Comparison of ENCODE assay signal across 8 cellular contexts in genomic region chr20:59005523-59006166, GRCh38. TPM values are rescaled to one million over a fixed set of nuclear protein-coding genes. Genes with fewer than 3 reads are reported as not detected.
DNase-seq lines count a peak whose midpoint lies in the region; ATAC-seq, FAIRE-seq and TF ChIP-seq lines count a peak whose summit lies in the region.

No MANE protein-coding gene starts in this region.

- peak overlapping the region; percentile 90 for H3K4me2 ChIP-seq in HepG2 (ENCODE audit: low read depth, low read length)

- TF ChIP-seq RAD21 in HepG2 (CRISPR knock-in tag; IDR thresholded peaks at IDR 0.05) = no peak

- CTCF ChIA-PET in HepG2 (lab: Yijun Ruan, JAX; ENCODE audit: low intra/inter-chr PET ratio, low total read pairs) = no interaction called here

- no peak overlapping the region for H2AFZ ChIP-seq in HepG2 (ENCODE audit: low read length)

- no peaks in the 10 kb centered on the region for H3K79me2 ChIP-seq in HepG2 (ENCODE audit: insufficient read depth, low read length)

- H3K4me3 ChIP-seq in HepG2 (replicated peaks in 1 of 3; ENCODE audit: insufficient read depth in 1 of 3, low read depth in 2 of 3, low read length in 3 of 3) (peak overlapping the region in 1 of 3 experiments; percentile 73; a peak in 1 of 6 replicates), suprapubic skin (peak overlapping the region; percentile 84)

- H3K4me3 Mint-ChIP-seq in activated CD4-positive, alpha-beta T cell treated with anti-CD3 and anti-CD28 coated beads, Interleukin-2, amount 10 ng/mL, durations not matched to agents 24 days and 14 days = peak overlapping the region; percentile 89
- peak overlapping the region; percentile 74 for H3K4me3 Mint-ChIP-seq in activated naive CD8-positive, alpha-beta T cell

- DNase-seq in activated CD4-positive, alpha-beta T cell treated with anti-CD3 and anti-CD28 coated beads, Interleukin-2, amount 10 ng/mL, durations not matched to agents 24 days and 14 days = no peak
- no peak for DNase-seq in activated CD4-positive, alpha-beta T cell treated with anti-CD3 and anti-CD28 coated beads, Interleukin-2, amount 50 U/mL, for 4 hours
- DNase-seq in HepG2 (ENCODE audit: low spot score) (no peak), suprapubic skin (ENCODE audit: low spot score in 2 of 2) (no peak), activated gamma-delta T cell (lab: John Stamatoyannopoulos, UW) (no peak)

- H3K9me3 Mint-ChIP-seq in activated CD4-positive, alpha-beta T cell treated with anti-CD3 and anti-CD28 coated beads, Interleukin-2, amount 10 ng/mL, durations not matched to agents 24 days and 14 days = no peaks in the 10 kb centered on the region
- H3K9me3 Mint-ChIP-seq in activated naive CD8-positive, alpha-beta T cell (ENCODE audit: low read depth) = no peaks in the 10 kb centered on the region

- H3K36me3 ChIP-seq in HepG2 (replicated peaks in 1 of 2; ENCODE audit: control insufficient read depth in 1 of 2, insufficient read depth in 2 of 2, low read length in 2 of 2) (no peaks in the 10 kb centered on the region), suprapubic skin (peaks cover 13% of the 10 kb centered on the region)

- no peak for FAIRE-seq in HepG2 (lab: Jason Lieb, UNC)

- peak overlapping the region; percentile 91 for H3K27ac Mint-ChIP-seq in activated CD4-positive, alpha-beta T cell treated with anti-CD3 and anti-CD28 coated beads, Interleukin-2, amount 10 ng/mL, durations not matched to agents 24 days and 14 days
- peak overlapping the region; percentile 68 for H3K27ac Mint-ChIP-seq in activated naive CD8-positive, alpha-beta T cell

- no TSS peak for BruUV-seq in HepG2 (replicated peaks; lab: Mats Ljungman, UMichigan)

- no peak for TF ChIP-seq CTCF in HepG2 (CRISPR knock-in tag; IDR thresholded peaks at IDR 0.05)
- no peak for TF ChIP-seq CTCF in suprapubic skin (IDR thresholded peaks at IDR 0.05)

- POLR2A ChIA-PET in HepG2 (lab: Yijun Ruan, JAX) = interaction anchor here (0.8 to 2.1 kb wide), 7 partner anchors 10 to 27 kb away, joined by 3 to 9 read pairs (median 4); partner anchors contain the start of genes ATP5F1E and NELFCD

- no peak overlapping the region for H3K9ac ChIP-seq in HepG2 (ENCODE audit: insufficient read depth, low read depth, low read length)

- in situ Hi-C loops in HepG2 (cut with HindIII; ENCODE audit: extremely low pct_ligation_motif_present, low pct_unique_long_range_greater_than_20kb) = no loop called here

- peaks cover 22% of the 10 kb centered on the region for H3K36me3 Mint-ChIP-seq in activated CD4-positive, alpha-beta T cell treated with anti-CD3 and anti-CD28 coated beads, Interleukin-2, amount 10 ng/mL, durations not matched to agents 24 days and 14 days (ENCODE audit: low read depth)
- no peaks in the 10 kb centered on the region for H3K36me3 Mint-ChIP-seq in activated naive CD8-positive, alpha-beta T cell

- TF ChIP-seq POLR2A in HepG2 (IDR thresholded peaks at IDR 0.05; ENCODE audit: insufficient read depth in 1 of 2, low read depth in 2 of 2, low read length in 2 of 2) = no peak
- no peak for TF ChIP-seq POLR2A in suprapubic skin (IDR thresholded peaks at IDR 0.05)

- intact Hi-C loops in activated CD4-positive, alpha-beta T cell treated with anti-CD3 and anti-CD28 coated beads, Interleukin-2, amount 10 ng/mL, durations not matched to agents 24 days and 14 days (cut with micrococcal nuclease) = loop anchor here (2.0 kb wide), 1 partner anchor 25 kb away; the partner anchor contains the start of gene NELFCD
- intact Hi-C loops in HepG2 (cut with micrococcal nuclease; ENCODE audit: unreplicated experiment) = loop anchor here (1.0 kb wide), 1 partner anchor 11 kb away; no protein-coding TSS in a partner anchor

- H3K27ac ChIP-seq in HepG2 (ENCODE audit: extremely low read length, insufficient read depth, low read length) = peak overlapping the region; percentile 3
- H3K27ac ChIP-seq in suprapubic skin = peak overlapping the region; percentile 87

- H3K4me1 Mint-ChIP-seq in activated CD4-positive, alpha-beta T cell treated with anti-CD3 and anti-CD28 coated beads, Interleukin-2, amount 10 ng/mL, durations not matched to agents 24 days and 14 days = peaks cover 36% of the 10 kb centered on the region
- H3K4me1 Mint-ChIP-seq in activated naive CD8-positive, alpha-beta T cell (ENCODE audit: low read depth) = peaks cover 35% of the 10 kb centered on the region

- H3K9me3 ChIP-seq in HepG2 (ENCODE audit: low read length) (no peaks in the 10 kb centered on the region), suprapubic skin (no peaks in the 10 kb centered on the region)

- TF ChIP-seq EP300 in HepG2 (IDR thresholded peaks at IDR 0.05; ENCODE audit: low read depth in 2 of 2, low read length in 2 of 2) (no peak), HepG2 (CRISPR knock-in tag; IDR thresholded peaks at IDR 0.05; ENCODE audit: borderline replicate concordance) (no peak), suprapubic skin (IDR thresholded peaks at IDR 0.05) (no peak)

- ATAC-seq in HepG2 = peak; percentile 27
- ATAC-seq in HG02759 (IDR thresholded peaks at IDR 0.05; ENCODE audit: unreplicated experiment) = no peak
- ATAC-seq in HG02840 (IDR thresholded peaks at IDR 0.05; ENCODE audit: low FRiP score, unreplicated experiment) = no peak

- H3K27me3 Mint-ChIP-seq in activated CD4-positive, alpha-beta T cell treated with anti-CD3 and anti-CD28 coated beads, Interleukin-2, amount 10 ng/mL, durations not matched to agents 24 days and 14 days = no peaks in the 10 kb centered on the region
- no peaks in the 10 kb centered on the region for H3K27me3 Mint-ChIP-seq in activated naive CD8-positive, alpha-beta T cell

- H3K27me3 ChIP-seq in HepG2 (ENCODE audit: control insufficient read depth in 1 of 2, insufficient read depth in 2 of 2, low read length in 2 of 2) (peaks cover 2 to 27% of the 10 kb centered on the region in 2 experiments), suprapubic skin (no peaks in the 10 kb centered on the region)

- WGBS in HepG2 (ENCODE audit: low lambda C conversion rate) = 61% methylated on average over 3 of the region's 3 CpGs
- 74% methylated on average over 3 of the region's 3 CpGs for WGBS in suprapubic skin

- no peaks in the 10 kb centered on the region for H4K20me1 ChIP-seq in HepG2 (ENCODE audit: insufficient read depth, low read length)

- H3K4me1 ChIP-seq in HepG2 (ENCODE audit: insufficient read depth, low read length) = peaks cover 93% of the 10 kb centered on the region
- H3K4me1 ChIP-seq in suprapubic skin = peaks cover 47% of the 10 kb centered on the region

RNA-seq across cellular contexts. Expression of gene CTSZ, which starts 1.4 kb away (rescaled TPM):
- total RNA-seq in activated CD4-positive, alpha-beta T cell treated with anti-CD3 and anti-CD28 coated beads, Interleukin-2, amount 10 ng/mL, durations not matched to agents 24 days and 14 days = 48.1 and 51.1 TPM in 2 replicates
- total RNA-seq in HepG2 (2016; rRNA removed; fragmentation: Illumina TruSeq; extraction: Trizol) (not detected in 2 replicates), suprapubic skin (10 to 100 TPM; 25.6 to 38.7 (median 34.7) TPM)
- not detected in 2 replicates for total RNA-seq in HepG2 (2016; cell fraction: cytosol; rRNA removed; fragmentation: Illumina TruSeq; extraction: Trizol; ENCODE audit: low read depth)
- not detected in 2 replicates for total RNA-seq in HepG2 (2016; cell fraction: insoluble cytoplasmic fraction; rRNA removed; fragmentation: Illumina TruSeq; extraction: Trizol)
- not detected in 2 replicates for total RNA-seq in HepG2 (2016; cell fraction: membrane; rRNA removed; fragmentation: Illumina TruSeq; extraction: Trizol)
- not detected in 2 replicates for total RNA-seq in HepG2 (2016; cell fraction: nucleus; rRNA removed; fragmentation: Illumina TruSeq; extraction: Trizol)
- polyA plus RNA-seq in HepG2 (2011; rRNA removed) = 0.33 and 0.46 TPM in 2 replicates
- 0.28 and 0.36 TPM in 2 replicates for polyA plus RNA-seq in HepG2 (2011; cell fraction: cytosol; rRNA removed)
- polyA plus RNA-seq in HepG2 (2011; cell fraction: nucleus; rRNA removed) = 0.23 and 0.59 TPM in 2 replicates
- polyA plus RNA-seq in HepG2 (2012) = 0.47 and 0.52 TPM in 2 replicates
- polyA plus RNA-seq in HepG2 (2016; cell fraction: cytosol; fragmentation: Illumina TruSeq; extraction: Trizol; ENCODE audit: low read depth) = not detected in 2 replicates
- polyA plus RNA-seq in HepG2 (2016; cell fraction: insoluble cytoplasmic fraction; fragmentation: Illumina TruSeq; extraction: Trizol; ENCODE audit: low read depth) = not detected in 2 replicates
- polyA plus RNA-seq in HepG2 (2016; cell fraction: membrane; fragmentation: Illumina TruSeq; extraction: Trizol; ENCODE audit: low read depth) = not detected in 2 replicates
- not detected in 2 replicates for polyA plus RNA-seq in HepG2 (2016; cell fraction: nucleus; fragmentation: Illumina TruSeq; extraction: Trizol; ENCODE audit: insufficient read depth, low read depth)
- polyA minus RNA-seq in HepG2 (2011; rRNA and poly(A)+ RNA removed; ENCODE audit: low replicate concordance) = 0.10 and 114 TPM in 2 replicates
- polyA minus RNA-seq in HepG2 (2011; cell fraction: cytosol; rRNA and poly(A)+ RNA removed) = 0.70 TPM in 1 of 2 replicates, not detected in the other
- 1.0 TPM in 1 of 2 replicates, not detected in the other for polyA minus RNA-seq in HepG2 (2011; cell fraction: nucleus; rRNA and poly(A)+ RNA removed)

RNA-seq across cellular contexts. Expression of gene TUBB1, which starts 13.6 kb away (rescaled TPM):
- total RNA-seq in activated CD4-positive, alpha-beta T cell treated with anti-CD3 and anti-CD28 coated beads, Interleukin-2, amount 10 ng/mL, durations not matched to agents 24 days and 14 days = not detected in 2 replicates
- 0.11 and 0.17 TPM in 2 replicates for total RNA-seq in HepG2 (2016; rRNA removed; fragmentation: Illumina TruSeq; extraction: Trizol)
- not detected in 2 replicates for total RNA-seq in HepG2 (2016; cell fraction: cytosol; rRNA removed; fragmentation: Illumina TruSeq; extraction: Trizol; ENCODE audit: low read depth)
- total RNA-seq in HepG2 (2016; cell fraction: insoluble cytoplasmic fraction; rRNA removed; fragmentation: Illumina TruSeq; extraction: Trizol) = 0.17 and 0.25 TPM in 2 replicates
- total RNA-seq in HepG2 (2016; cell fraction: membrane; rRNA removed; fragmentation: Illumina TruSeq; extraction: Trizol) = 0.07 TPM in 1 of 2 replicates, not detected in the other
- 0.09 and 0.16 TPM in 2 replicates for total RNA-seq in HepG2 (2016; cell fraction: nucleus; rRNA removed; fragmentation: Illumina TruSeq; extraction: Trizol)
- 51.5 and 57.6 TPM in 2 replicates for polyA plus RNA-seq in HepG2 (2011; rRNA removed)
- 32.3 and 32.4 TPM in 2 replicates for polyA plus RNA-seq in HepG2 (2011; cell fraction: cytosol; rRNA removed)
- 71.8 and 73.9 TPM in 2 replicates for polyA plus RNA-seq in HepG2 (2011; cell fraction: nucleus; rRNA removed)
- 7.2 and 22.3 TPM in 2 replicates for polyA plus RNA-seq in HepG2 (2012)
- 0.03 TPM in 1 of 2 replicates, not detected in the other for polyA plus RNA-seq in HepG2 (2016; cell fraction: cytosol; fragmentation: Illumina TruSeq; extraction: Trizol; ENCODE audit: low read depth)
- 0.23 and 0.33 TPM in 2 replicates for polyA plus RNA-seq in HepG2 (2016; cell fraction: insoluble cytoplasmic fraction; fragmentation: Illumina TruSeq; extraction: Trizol; ENCODE audit: low read depth)
- polyA plus RNA-seq in HepG2 (2016; cell fraction: membrane; fragmentation: Illumina TruSeq; extraction: Trizol; ENCODE audit: low read depth) = 0.05 and 0.07 TPM in 2 replicates
- polyA plus RNA-seq in HepG2 (2016; cell fraction: nucleus; fragmentation: Illumina TruSeq; extraction: Trizol; ENCODE audit: insufficient read depth, low read depth) = 0.33 and 0.59 TPM in 2 replicates
- 47.0 TPM in 1 of 2 replicates, not detected in the other for polyA minus RNA-seq in HepG2 (2011; rRNA and poly(A)+ RNA removed; ENCODE audit: low replicate concordance)
- 17.2 and 17.4 TPM in 2 replicates for polyA minus RNA-seq in HepG2 (2011; cell fraction: cytosol; rRNA and poly(A)+ RNA removed)
- 20.1 and 23.4 TPM in 2 replicates for polyA minus RNA-seq in HepG2 (2011; cell fraction: nucleus; rRNA and poly(A)+ RNA removed)
- under 1 TPM in 1 of 4 donors, not detected in 3; 0.17 TPM for total RNA-seq in suprapubic skin

RNA-seq across cellular contexts. Expression of gene NELFCD, which starts 24.6 kb away (rescaled TPM):
- total RNA-seq in activated CD4-positive, alpha-beta T cell treated with anti-CD3 and anti-CD28 coated beads, Interleukin-2, amount 10 ng/mL, durations not matched to agents 24 days and 14 days = 119 and 120 TPM in 2 replicates
- 159 and 160 TPM in 2 replicates for total RNA-seq in HepG2 (2016; rRNA removed; fragmentation: Illumina TruSeq; extraction: Trizol)
- 40.4 and 47.8 TPM in 2 replicates for total RNA-seq in HepG2 (2016; cell fraction: cytosol; rRNA removed; fragmentation: Illumina TruSeq; extraction: Trizol; ENCODE audit: low read depth)
- total RNA-seq in HepG2 (2016; cell fraction: insoluble cytoplasmic fraction; rRNA removed; fragmentation: Illumina TruSeq; extraction: Trizol) = 132 and 155 TPM in 2 replicates
- total RNA-seq in HepG2 (2016; cell fraction: membrane; rRNA removed; fragmentation: Illumina TruSeq; extraction: Trizol) = 73.6 and 76.0 TPM in 2 replicates
- total RNA-seq in HepG2 (2016; cell fraction: nucleus; rRNA removed; fragmentation: Illumina TruSeq; extraction: Trizol) = 124 and 141 TPM in 2 replicates
- 168 and 203 TPM in 2 replicates for polyA plus RNA-seq in HepG2 (2011; rRNA removed)
- 156 and 174 TPM in 2 replicates for polyA plus RNA-seq in HepG2 (2011; cell fraction: cytosol; rRNA removed)
- polyA plus RNA-seq in HepG2 (2011; cell fraction: nucleus; rRNA removed) = 553 and 648 TPM in 2 replicates
- polyA plus RNA-seq in HepG2 (2012) = 143 and 173 TPM in 2 replicates
- 31.7 and 32.2 TPM in 2 replicates for polyA plus RNA-seq in HepG2 (2016; cell fraction: cytosol; fragmentation: Illumina TruSeq; extraction: Trizol; ENCODE audit: low read depth)
- 140 and 169 TPM in 2 replicates for polyA plus RNA-seq in HepG2 (2016; cell fraction: insoluble cytoplasmic fraction; fragmentation: Illumina TruSeq; extraction: Trizol; ENCODE audit: low read depth)
- polyA plus RNA-seq in HepG2 (2016; cell fraction: membrane; fragmentation: Illumina TruSeq; extraction: Trizol; ENCODE audit: low read depth) = 55.0 and 56.1 TPM in 2 replicates
- polyA plus RNA-seq in HepG2 (2016; cell fraction: nucleus; fragmentation: Illumina TruSeq; extraction: Trizol; ENCODE audit: insufficient read depth, low read depth) = 254 and 278 TPM in 2 replicates
- 150 and 192 TPM in 2 replicates for polyA minus RNA-seq in HepG2 (2011; rRNA and poly(A)+ RNA removed; ENCODE audit: low replicate concordance)
- polyA minus RNA-seq in HepG2 (2011; cell fraction: cytosol; rRNA and poly(A)+ RNA removed) = 74.9 and 79.5 TPM in 2 replicates
- 224 and 244 TPM in 2 replicates for polyA minus RNA-seq in HepG2 (2011; cell fraction: nucleus; rRNA and poly(A)+ RNA removed)
- total RNA-seq in suprapubic skin = 10 to 100 TPM; 45.9 to 90.0 (median 63.4) TPM

RNA-seq across cellular contexts. Expression of gene ATP5F1E, which starts 26.5 kb away (rescaled TPM):
- total RNA-seq in activated CD4-positive, alpha-beta T cell treated with anti-CD3 and anti-CD28 coated beads, Interleukin-2, amount 10 ng/mL, durations not matched to agents 24 days and 14 days = 69.9 and 70.9 TPM in 2 replicates
- total RNA-seq in HepG2 (2016; rRNA removed; fragmentation: Illumina TruSeq; extraction: Trizol) (134 and 163 TPM in 2 replicates), suprapubic skin (10 to 100 TPM; 16.1 to 26.8 (median 19.5) TPM)
- total RNA-seq in HepG2 (2016; cell fraction: cytosol; rRNA removed; fragmentation: Illumina TruSeq; extraction: Trizol; ENCODE audit: low read depth) = 136 and 187 TPM in 2 replicates
- 135 and 172 TPM in 2 replicates for total RNA-seq in HepG2 (2016; cell fraction: insoluble cytoplasmic fraction; rRNA removed; fragmentation: Illumina TruSeq; extraction: Trizol)
- 188 and 230 TPM in 2 replicates for total RNA-seq in HepG2 (2016; cell fraction: membrane; rRNA removed; fragmentation: Illumina TruSeq; extraction: Trizol)
- 74.5 and 76.2 TPM in 2 replicates for total RNA-seq in HepG2 (2016; cell fraction: nucleus; rRNA removed; fragmentation: Illumina TruSeq; extraction: Trizol)
- 99.9 and 121 TPM in 2 replicates for polyA plus RNA-seq in HepG2 (2011; rRNA removed)
- 40.4 and 46.7 TPM in 2 replicates for polyA plus RNA-seq in HepG2 (2011; cell fraction: cytosol; rRNA removed)
- polyA plus RNA-seq in HepG2 (2011; cell fraction: nucleus; rRNA removed) = 11.8 and 17.3 TPM in 2 replicates
- 85.8 and 145 TPM in 2 replicates for polyA plus RNA-seq in HepG2 (2012)
- 146 and 191 TPM in 2 replicates for polyA plus RNA-seq in HepG2 (2016; cell fraction: cytosol; fragmentation: Illumina TruSeq; extraction: Trizol; ENCODE audit: low read depth)
- polyA plus RNA-seq in HepG2 (2016; cell fraction: insoluble cytoplasmic fraction; fragmentation: Illumina TruSeq; extraction: Trizol; ENCODE audit: low read depth) = 167 and 175 TPM in 2 replicates
- polyA plus RNA-seq in HepG2 (2016; cell fraction: membrane; fragmentation: Illumina TruSeq; extraction: Trizol; ENCODE audit: low read depth) = 151 and 201 TPM in 2 replicates
- polyA plus RNA-seq in HepG2 (2016; cell fraction: nucleus; fragmentation: Illumina TruSeq; extraction: Trizol; ENCODE audit: insufficient read depth, low read depth) = 88.7 and 95.7 TPM in 2 replicates
- 19.0 and 25.4 TPM in 2 replicates for polyA minus RNA-seq in HepG2 (2011; rRNA and poly(A)+ RNA removed; ENCODE audit: low replicate concordance)
- polyA minus RNA-seq in HepG2 (2011; cell fraction: cytosol; rRNA and poly(A)+ RNA removed) = 21.2 and 23.6 TPM in 2 replicates
- 61.4 and 62.2 TPM in 2 replicates for polyA minus RNA-seq in HepG2 (2011; cell fraction: nucleus; rRNA and poly(A)+ RNA removed)

RNA-seq across cellular contexts. Expression of gene PRELID3B, which starts 36.9 kb away (rescaled TPM):
- 119 and 123 TPM in 2 replicates for total RNA-seq in activated CD4-positive, alpha-beta T cell treated with anti-CD3 and anti-CD28 coated beads, Interleukin-2, amount 10 ng/mL, durations not matched to agents 24 days and 14 days
- total RNA-seq in HepG2 (2016; rRNA removed; fragmentation: Illumina TruSeq; extraction: Trizol) = 42.6 and 59.8 TPM in 2 replicates
- total RNA-seq in HepG2 (2016; cell fraction: cytosol; rRNA removed; fragmentation: Illumina TruSeq; extraction: Trizol; ENCODE audit: low read depth) = 19.8 and 23.7 TPM in 2 replicates
- 40.7 and 62.3 TPM in 2 replicates for total RNA-seq in HepG2 (2016; cell fraction: insoluble cytoplasmic fraction; rRNA removed; fragmentation: Illumina TruSeq; extraction: Trizol)
- 47.0 and 50.1 TPM in 2 replicates for total RNA-seq in HepG2 (2016; cell fraction: membrane; rRNA removed; fragmentation: Illumina TruSeq; extraction: Trizol)
- total RNA-seq in HepG2 (2016; cell fraction: nucleus; rRNA removed; fragmentation: Illumina TruSeq; extraction: Trizol) = 15.4 and 21.0 TPM in 2 replicates
- 19.5 and 23.3 TPM in 2 replicates for polyA plus RNA-seq in HepG2 (2011; rRNA removed)
- polyA plus RNA-seq in HepG2 (2011; cell fraction: cytosol; rRNA removed) = 7.1 and 11.2 TPM in 2 replicates
- 6.0 and 7.6 TPM in 2 replicates for polyA plus RNA-seq in HepG2 (2011; cell fraction: nucleus; rRNA removed)
- 17.6 and 21.3 TPM in 2 replicates for polyA plus RNA-seq in HepG2 (2012)
- polyA plus RNA-seq in HepG2 (2016; cell fraction: cytosol; fragmentation: Illumina TruSeq; extraction: Trizol; ENCODE audit: low read depth) = 16.2 and 20.1 TPM in 2 replicates
- polyA plus RNA-seq in HepG2 (2016; cell fraction: insoluble cytoplasmic fraction; fragmentation: Illumina TruSeq; extraction: Trizol; ENCODE audit: low read depth) = 46.4 and 46.8 TPM in 2 replicates
- 29.0 and 30.9 TPM in 2 replicates for polyA plus RNA-seq in HepG2 (2016; cell fraction: membrane; fragmentation: Illumina TruSeq; extraction: Trizol; ENCODE audit: low read depth)
- 22.7 and 25.0 TPM in 2 replicates for polyA plus RNA-seq in HepG2 (2016; cell fraction: nucleus; fragmentation: Illumina TruSeq; extraction: Trizol; ENCODE audit: insufficient read depth, low read depth)
- polyA minus RNA-seq in HepG2 (2011; rRNA and poly(A)+ RNA removed; ENCODE audit: low replicate concordance) = 35.2 and 278 TPM in 2 replicates
- 23.0 and 32.6 TPM in 2 replicates for polyA minus RNA-seq in HepG2 (2011; cell fraction: cytosol; rRNA and poly(A)+ RNA removed)
- 9.5 and 14.8 TPM in 2 replicates for polyA minus RNA-seq in HepG2 (2011; cell fraction: nucleus; rRNA and poly(A)+ RNA removed)
- 10 to 100 TPM; 25.4 to 42.2 (median 32.8) TPM for total RNA-seq in suprapubic skin

Comparison
In these comparisons a context has a peak if more than half of its experiments do, and no peak if none do; other contexts are left out.
1. RNA of gene CTSZ, which starts 1.4 kb away (total RNA-seq): 48.1 to 51.1 TPM in activated CD4-positive, alpha-beta T cell treated with anti-CD3 and anti-CD28 coated beads, Interleukin-2, amount 10 ng/mL, durations not matched to agents 24 days and 14 days and 25.6 to 38.7 TPM in suprapubic skin; not detected in HepG2; every median in the first group is over 10 times any median in the second.